Comparison of ENCODE assay signal across 26 cellular contexts in genomic region chrX:104488811-104489210, GRCh38.
"Had no signal": no experiment of that assay in that cellular context is flagged by ENCODE, and none has a peak within 500 bp of the region (broad histone marks: within the 10 kb centered on the region; RNA-seq: fewer than 3 reads in every experiment).

No MANE protein-coding gene starts in this region.

- H3K27me3 Mint-ChIP-seq: activated CD4-positive, alpha-beta memory T cell treated with anti-CD3 and anti-CD28 coated beads, Interleukin-2, amount 10 ng/mL, durations not matched to agents 7 days and 5 days; brain had no signal

- H3K36me3 Mint-ChIP-seq: brain had no signal

- H3K27ac Mint-ChIP-seq: activated CD4-positive, alpha-beta memory T cell treated with anti-CD3 and anti-CD28 coated beads, Interleukin-2, amount 10 ng/mL, durations not matched to agents 7 days and 5 days; activated T-cell treated with anti-CD3 and anti-CD28 coated beads, Interleukin-2, amount 50 U/mL, for 72 hours; activated T-helper 2 cell treated with anti-CD3 and anti-CD28 coated beads, Interferon-gamma antibody, Interleukin-2, Interleukin-4, amounts not matched to agents 10 μg/mL and 5 μg/mL and 100 μg/mL, durations not matched to agents 14 hours and 24 hours and 36 hours; brain had no signal

- H3K4me1 Mint-ChIP-seq: activated CD4-positive, alpha-beta memory T cell treated with anti-CD3 and anti-CD28 coated beads, Interleukin-2, amount 10 ng/mL, durations not matched to agents 7 days and 5 days; brain had no signal

- H2AFZ ChIP-seq: PC-9 had no signal

- H3K9ac ChIP-seq: SK-N-SH had no signal

- H3K4me3 Mint-ChIP-seq: activated CD4-positive, alpha-beta memory T cell treated with anti-CD3 and anti-CD28 coated beads, Interleukin-2, amount 10 ng/mL, durations not matched to agents 7 days and 5 days; activated T-cell treated with anti-CD3 and anti-CD28 coated beads, Interleukin-2, amount 50 U/mL, for 72 hours; brain had no signal

- H3K4me3 ChIP-seq: ascending aorta, cardiac muscle cell, K562, PC-9, SJCRH30 had no signal

- FAIRE-seq: K562 had no signal

- ATAC-seq: activated T-cell treated with anti-CD3 and anti-CD28 coated beads, Interleukin-2, amount 50 U/mL, for 72 hours; K562 had no signal

- H3K36me3 ChIP-seq: ascending aorta, cardiac muscle cell, SJCRH30 had no signal

- H3K9me3 ChIP-seq: ascending aorta, SJCRH30, SK-N-SH had no signal

- DNase-seq: activated CD4-positive, alpha-beta memory T cell treated with anti-CD3 and anti-CD28 coated beads, Interleukin-2, amount 10 ng/mL, durations not matched to agents 7 days and 5 days; activated CD4-positive, alpha-beta T cell treated with anti-CD3 and anti-CD28 coated beads, Interleukin-2, amount 50 U/mL, for 1 hour; activated CD4-positive, CD25-positive, alpha-beta regulatory T cell; activated CD8-positive, alpha-beta memory T cell treated with anti-CD3 and anti-CD28 coated beads, Interleukin-2, amount 50 U/mL, for 4 hours; activated gamma-delta T cell treated with Interleukin-2 at 50 U/mL for 16 hours; activated naive CD4-positive, alpha-beta T cell treated with anti-CD3 and anti-CD28 coated beads, Interleukin-2, amount 50 U/mL, for 16 hours; activated T-cell treated with anti-CD3 and anti-CD28 coated beads, Interleukin-2, amount 50 U/mL, for 72 hours; amniotic stem cell; Kasumi-1; NCI-H1048; NCI-H146; NCI-H187 treated with DMSO at 0.1 percent for 48 hours; NCI-H2081 treated with DMSO at 0.1 percent for 48 hours; NCI-H446; NCI-H524; PC-9; Right ventricle myocardium superior; SJCRH30; SK-N-SH; T-helper 1 cell had no signal

- H3K9me3 Mint-ChIP-seq: activated CD4-positive, alpha-beta memory T cell treated with anti-CD3 and anti-CD28 coated beads, Interleukin-2, amount 10 ng/mL, durations not matched to agents 7 days and 5 days; activated T-helper 2 cell treated with anti-CD3 and anti-CD28 coated beads, Interferon-gamma antibody, Interleukin-2, Interleukin-4, amounts not matched to agents 10 μg/mL and 5 μg/mL and 100 μg/mL, durations not matched to agents 14 hours and 24 hours and 36 hours had no signal

- H3K27me3 ChIP-seq: ascending aorta, cardiac muscle cell, SJCRH30 had no signal

- H3K4me2 ChIP-seq: PC-9, SK-N-SH had no signal

- H3K4me1 ChIP-seq: ascending aorta, SJCRH30 had no signal

- H3K27ac ChIP-seq: ascending aorta, cardiac muscle cell, PC-9, SJCRH30, VCaP had no signal
